Comparison of ENCODE assay signal across 8 cellular contexts in the genomic region with DNA sequence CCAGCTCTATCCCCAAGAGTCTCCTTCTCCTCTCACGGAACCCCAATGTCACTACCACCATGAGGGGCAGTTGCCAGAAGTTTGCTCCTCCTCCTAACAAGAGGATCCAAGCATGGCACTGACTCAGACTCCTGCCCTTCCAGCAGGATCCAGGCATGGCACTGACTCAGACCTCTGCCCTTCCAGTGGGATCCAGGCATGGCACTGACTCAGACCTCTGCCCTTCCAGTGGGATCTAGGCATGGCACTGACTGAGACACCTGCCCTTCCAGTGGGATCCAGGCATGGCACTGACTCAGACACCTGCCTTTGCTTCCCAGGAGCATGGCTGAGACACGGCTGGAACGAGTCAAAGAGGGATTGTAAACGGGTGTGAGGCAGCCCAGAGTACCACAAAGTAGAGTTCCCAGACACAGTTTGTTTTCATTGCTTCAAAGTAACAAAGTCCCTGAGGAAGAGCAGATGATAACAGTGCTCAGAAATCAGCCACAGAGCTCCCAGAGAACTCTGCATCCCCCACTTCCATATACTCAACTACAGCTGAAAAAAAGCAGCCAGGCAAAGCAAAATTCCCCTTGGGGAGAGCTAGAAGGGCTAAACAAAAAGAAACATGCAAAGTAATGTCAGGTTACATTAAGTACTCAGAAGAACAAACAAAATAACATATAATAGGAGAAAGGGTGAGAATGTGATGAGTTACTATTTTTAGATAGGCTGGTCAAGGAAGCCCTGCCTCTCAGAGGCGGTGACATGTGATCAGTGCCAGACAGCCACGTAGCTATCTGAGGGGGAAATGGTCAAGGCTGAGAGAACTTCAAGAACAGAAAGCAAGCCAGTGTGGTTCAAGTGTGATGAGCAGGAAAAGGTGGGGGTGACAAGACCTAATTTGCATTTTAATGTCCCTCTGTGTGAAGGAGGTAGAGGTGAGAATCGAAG. TPM values are rescaled to one million over a fixed set of nuclear protein-coding genes. Genes with fewer than 3 reads are reported as not detected.
DNase-seq lines count a peak whose midpoint lies in the region; ATAC-seq and TF ChIP-seq lines count a peak whose summit lies in the region.

No MANE protein-coding gene starts in this region.

- CTCF ChIA-PET in A673 (lab: Charles Lee): no interaction called here

- H3K27ac ChIP-seq in right cardiac atrium (ENCODE audit: low read length) (peak overlapping the region; percentile 56), A673 (ENCODE audit: low read depth, low read length, poor library complexity, severe bottlenecking) (no peak overlapping the region)

- H3K9me3 ChIP-seq in right cardiac atrium (ENCODE audit: control insufficient read depth, low read length) (no peaks in the 10 kb centered on the region), A673 (ENCODE audit: low read depth, low read length, poor library complexity, severe bottlenecking) (no peaks in the 10 kb centered on the region)

- POLR2A ChIA-PET in A673 (lab: Charles Lee; ENCODE audit: low non-redundant PET): no interaction called here

- peaks cover 4% of the 10 kb centered on the region for H3K4me1 ChIP-seq in right cardiac atrium (ENCODE audit: control insufficient read depth, insufficient read depth, low read length)
- H3K4me1 ChIP-seq in A673 (ENCODE audit: insufficient read depth, low read length, poor library complexity, severe bottlenecking): peaks cover 18% of the 10 kb centered on the region

- peaks cover 11% of the 10 kb centered on the region for H3K27me3 Mint-ChIP-seq in activated naive CD8-positive, alpha-beta T cell treated with anti-CD3 and anti-CD28 coated beads for 36 hours
- H3K27me3 Mint-ChIP-seq in mesothelial cell of epicardium (ENCODE audit: low read depth): no peaks in the 10 kb centered on the region

- DNase-seq in right cardiac atrium (peak in 1 of 3 donors; percentile 23), left ventricle myocardium superior (no peak), NCI-H187 (lab: John Stamatoyannopoulos, UW) (peak; percentile 1 to 19), mesothelial cell of epicardium (ENCODE audit: low spot score in 2 of 2, unreplicated experiment in 2 of 2) (no peak), left lobe of liver (ENCODE audit: low spot score) (no peak), A673 (ENCODE audit: low spot score) (no peak)
- peak; percentile 15 for DNase-seq in activated naive CD8-positive, alpha-beta T cell treated with anti-CD3 and anti-CD28 coated beads for 36 hours

- no peak overlapping the region for H3K27ac Mint-ChIP-seq in activated naive CD8-positive, alpha-beta T cell treated with anti-CD3 and anti-CD28 coated beads for 36 hours
- peak overlapping the region; percentile 78 for H3K27ac Mint-ChIP-seq in mesothelial cell of epicardium

- WGBS in right cardiac atrium: 26% methylated on average over 7 of the region's 7 CpGs

- peak in 1 of 2 donors; percentile 17 for ATAC-seq in right cardiac atrium
- no peak for ATAC-seq in left ventricle myocardium superior
- peak; percentile 83 for ATAC-seq in HG02642 (IDR thresholded peaks at IDR 0.05; ENCODE audit: poor library complexity, unreplicated experiment)
- ATAC-seq in left lobe of liver: no peak

- no TSS peak for BruUV-seq in A673 (replicated peaks; lab: Mats Ljungman, UMichigan)

- H3K4me3 Mint-ChIP-seq in activated naive CD8-positive, alpha-beta T cell treated with anti-CD3 and anti-CD28 coated beads for 36 hours: peak overlapping the region; percentile 11
- H3K4me3 Mint-ChIP-seq in mesothelial cell of epicardium: peak overlapping the region; percentile 42

- H3K9me3 Mint-ChIP-seq in activated naive CD8-positive, alpha-beta T cell treated with anti-CD3 and anti-CD28 coated beads for 36 hours: no peaks in the 10 kb centered on the region
- H3K9me3 Mint-ChIP-seq in mesothelial cell of epicardium: no peaks in the 10 kb centered on the region

- intact Hi-C loops in right cardiac atrium (cut with DNase I): no loop called here
- intact Hi-C loops in left ventricle myocardium superior (cut with micrococcal nuclease): no loop called here
- intact Hi-C loops in A673 (cut with micrococcal nuclease; ENCODE audit: unreplicated experiment): loop anchor here (5.0 kb wide), 1 partner anchor 82 kb away; no protein-coding TSS in a partner anchor

- no peak for TF ChIP-seq CTCF in mesothelial cell of epicardium (IDR thresholded peaks at IDR 0.05; ENCODE audit: unreplicated experiment)
- TF ChIP-seq CTCF in A673 (conservative IDR thresholded peaks at IDR 0.05; ENCODE audit: low read depth, low read length): no peak

- peaks cover 61% of the 10 kb centered on the region for H3K36me3 ChIP-seq in A673 (ENCODE audit: insufficient read depth, low read length, poor library complexity, severe bottlenecking)

- H3K27me3 ChIP-seq in right cardiac atrium (ENCODE audit: control insufficient read depth, insufficient read depth) (no peaks in the 10 kb centered on the region), A673 (replicated peaks; ENCODE audit: insufficient read depth, low read depth, low read length, poor library complexity) (no peaks in the 10 kb centered on the region)

- H3K4me1 Mint-ChIP-seq in activated naive CD8-positive, alpha-beta T cell treated with anti-CD3 and anti-CD28 coated beads for 36 hours: peaks cover 27% of the 10 kb centered on the region
- peaks cover 31% of the 10 kb centered on the region for H3K4me1 Mint-ChIP-seq in mesothelial cell of epicardium

- peaks cover 32% of the 10 kb centered on the region for H3K36me3 Mint-ChIP-seq in activated naive CD8-positive, alpha-beta T cell treated with anti-CD3 and anti-CD28 coated beads for 36 hours
- peaks cover 4% of the 10 kb centered on the region for H3K36me3 Mint-ChIP-seq in mesothelial cell of epicardium

- H3K4me3 ChIP-seq in right cardiac atrium (ENCODE audit: low read length): peak overlapping the region; percentile 21
- H3K4me3 ChIP-seq in A673 (ENCODE audit: low read depth, low read length, poor library complexity, severe bottlenecking): no peak overlapping the region

RNA-seq across cellular contexts. Expression of gene BUB1, which starts 3.0 kb away (rescaled TPM):
- total RNA-seq in right cardiac atrium (1 to 10 TPM in 2 of 4 donors, under 1 TPM in 2; 0.31 to 2.0 (median 0.99) TPM), left ventricle myocardium superior (0.82 TPM), mesothelial cell of epicardium (20.2 to 21.2 TPM (median 21.2 TPM) in 3 replicates), left lobe of liver (0.88 TPM), A673 (2021) (98.0 and 108 TPM in 2 replicates)
- polyA plus RNA-seq in right cardiac atrium: 0.38 TPM
- total RNA-seq in activated naive CD8-positive, alpha-beta T cell treated with anti-CD3 and anti-CD28 coated beads for 36 hours: 10 to 100 TPM; 75.5 to 80.4 TPM

RNA-seq across cellular contexts. Expression of gene ACOXL, which starts 57.5 kb away (rescaled TPM):
- total RNA-seq in right cardiac atrium: not detected
- polyA plus RNA-seq in right cardiac atrium: 0.02 TPM
- 0.10 TPM for total RNA-seq in left ventricle myocardium superior
- total RNA-seq in activated naive CD8-positive, alpha-beta T cell treated with anti-CD3 and anti-CD28 coated beads for 36 hours: not detected
- total RNA-seq in mesothelial cell of epicardium: 0.20 to 0.44 TPM (median 0.25 TPM) in 3 replicates
- not detected for total RNA-seq in left lobe of liver
- 0.13 TPM in 1 of 2 replicates, not detected in the other for total RNA-seq in A673 (2021)

Comparison
In these comparisons a context has a peak if more than half of its experiments do, and no peak if none do; other contexts are left out.
1. DNase-seq: peak in NCI-H187 (2 of 2) and activated naive CD8-positive, alpha-beta T cell treated with anti-CD3 and anti-CD28 coated beads for 36 hours (single experiment); none in left ventricle myocardium superior (single experiment), mesothelial cell of epicardium (0 of 2), left lobe of liver (single experiment) and A673 (single experiment).